1 cellular context compared by ENCODE assay signal in the genomic region with DNA sequence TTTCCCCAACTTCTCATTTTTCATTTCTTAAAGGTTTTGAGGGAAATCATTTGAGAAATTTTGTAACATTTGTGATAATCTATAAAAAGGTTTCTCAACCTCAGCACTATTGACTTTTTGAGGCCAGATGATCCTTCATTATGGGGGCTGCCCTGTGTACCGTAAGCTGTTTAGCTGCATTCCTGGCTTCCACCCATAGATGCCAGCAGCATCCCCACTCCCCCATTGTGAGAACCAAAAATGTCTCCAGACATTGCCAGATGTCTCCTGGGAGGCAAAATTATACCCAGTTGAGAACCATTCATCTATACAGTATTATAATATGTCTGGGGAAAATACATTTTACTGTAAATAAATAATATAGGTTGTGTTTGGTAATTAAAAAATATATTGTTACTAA.
TF ChIP-seq lines count a peak whose summit lies in the region.

No MANE protein-coding gene starts in this region.

TF ChIP-seq in HEK293T, 16 proteins besides CTCF, POLR2A, EP300 and RAD21 (continued from another document):
- TF ChIP-seq SP1 (IDR thresholded peaks at IDR 0.05) = no peak
- TF ChIP-seq TARDBP (IDR thresholded peaks at IDR 0.05) = no peak
